ENCODE assay signal across 15 cellular contexts in the genomic region with DNA sequence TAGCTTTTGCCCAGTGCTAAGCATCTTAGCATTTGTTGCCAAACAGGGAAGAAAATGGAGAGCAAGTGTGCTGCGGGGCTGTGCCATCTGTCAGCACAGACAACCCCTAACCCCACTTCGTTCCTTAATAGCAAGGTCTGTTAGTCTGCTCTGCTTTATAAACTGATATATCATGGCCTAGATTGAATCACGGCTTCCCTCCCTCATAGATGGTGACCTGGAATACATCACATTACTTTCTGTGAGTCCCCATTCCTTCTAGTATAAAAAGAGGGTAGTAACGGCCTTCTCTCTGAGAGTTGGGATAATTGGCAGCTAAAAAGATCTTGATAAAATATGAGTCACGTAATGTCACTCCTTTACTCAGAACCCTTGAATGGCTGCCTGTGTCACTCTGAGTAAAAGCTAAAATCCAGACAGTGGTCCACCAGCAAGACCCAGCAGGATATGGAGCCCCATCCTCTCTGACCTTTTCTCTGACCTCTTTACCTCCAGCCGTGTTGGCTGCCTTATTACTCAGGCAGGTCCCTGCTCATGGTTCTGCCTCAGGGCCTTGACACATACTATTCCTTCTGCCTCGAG.
A peak's percentile ranks its signal among the peaks of the same experiment; 100 is the strongest.
DNase-seq lines count a peak whose midpoint lies in the region; ATAC-seq, FAIRE-seq and TF ChIP-seq lines count a peak whose summit lies in the region.
"Had no signal": no experiment of that assay in that cellular context is flagged by ENCODE, and none has a peak within 500 bp of the region (broad histone marks: within the 10 kb centered on the region; RNA-seq: fewer than 3 reads in every experiment).

No MANE protein-coding gene starts in this region.

- H3K36me3 ChIP-seq in KMS-11 (ENCODE audit: insufficient read depth) (no peaks in the 10 kb centered on the region), osteoblast (ENCODE audit: insufficient read depth, low read length) (no peaks in the 10 kb centered on the region)
- H3K36me3 ChIP-seq: neutrophil had no signal

- no peaks in the 10 kb centered on the region for H3K79me2 ChIP-seq in KMS-11 (ENCODE audit: insufficient read depth, low read depth)
- no peaks in the 10 kb centered on the region for H3K79me2 ChIP-seq in osteoblast (ENCODE audit: insufficient read depth, low read length)

- H3K4me2 ChIP-seq in KMS-11 (peak overlapping the region; percentile 53), osteoblast (ENCODE audit: insufficient read depth, low read length) (peak overlapping the region; percentile 6)

- H3K9me3 ChIP-seq in osteoblast (ENCODE audit: low read depth, low read length) = no peaks in the 10 kb centered on the region
- H3K9me3 ChIP-seq: neutrophil had no signal

- H2AFZ ChIP-seq in KMS-11 (ENCODE audit: low read depth) (peak overlapping the region; percentile 91), osteoblast (ENCODE audit: low read length) (peak overlapping the region; percentile 49)

- peaks cover under 1% of the 10 kb centered on the region for H3K36me3 Mint-ChIP-seq in chondrocyte (ENCODE audit: low read depth)
- peaks cover 2% of the 10 kb centered on the region for H3K36me3 Mint-ChIP-seq in activated T-helper 1 cell treated with anti-CD3 and anti-CD28 coated beads, Interleukin-12 subunit alpha, Interleukin-12 subunit beta, Interleukin-2, Interleukin-4 antibody, amounts not matched to agents 30 ng/mL and 10 ng/mL and 1 ng/mL, durations not matched to agents 14 hours and 24 hours and 36 hours (ENCODE audit: low read depth)
- H3K36me3 Mint-ChIP-seq: CD4-positive, alpha-beta memory T cell had no signal

- H4K20me1 ChIP-seq in KMS-11 (ENCODE audit: insufficient read depth) (no peaks in the 10 kb centered on the region), osteoblast (ENCODE audit: insufficient read depth, low read length) (no peaks in the 10 kb centered on the region)

- peak overlapping the region; percentile 28 for H3K27ac Mint-ChIP-seq in chondrocyte (ENCODE audit: unreplicated experiment)
- no peak overlapping the region for H3K27ac Mint-ChIP-seq in activated T-helper 1 cell treated with anti-CD3 and anti-CD28 coated beads, Interleukin-12 subunit alpha, Interleukin-12 subunit beta, Interleukin-2, Interleukin-4 antibody, amounts not matched to agents 30 ng/mL and 10 ng/mL and 1 ng/mL, durations not matched to agents 14 hours and 24 hours and 36 hours

- H3K4me1 Mint-ChIP-seq in chondrocyte (ENCODE audit: low read depth) = peaks cover 46% of the 10 kb centered on the region
- H3K4me1 Mint-ChIP-seq in activated T-helper 1 cell treated with anti-CD3 and anti-CD28 coated beads, Interleukin-12 subunit alpha, Interleukin-12 subunit beta, Interleukin-2, Interleukin-4 antibody, amounts not matched to agents 30 ng/mL and 10 ng/mL and 1 ng/mL, durations not matched to agents 14 hours and 24 hours and 36 hours (ENCODE audit: low read depth) = peaks cover 4% of the 10 kb centered on the region

- H3K4me3 ChIP-seq in KMS-11 (IDR thresholded peaks at IDR 0.05; ENCODE audit: insufficient read depth, low read depth, low read length) (no peak overlapping the region), osteoblast (ENCODE audit: insufficient read depth, low read length) (no peak overlapping the region)
- H3K4me3 ChIP-seq: skin epidermis had no signal

- ATAC-seq in GM18498 (IDR thresholded peaks at IDR 0.05; ENCODE audit: unreplicated experiment) = no peak

- no peak overlapping the region for H3K4me3 Mint-ChIP-seq in chondrocyte (ENCODE audit: unreplicated experiment)
- no peak overlapping the region for H3K4me3 Mint-ChIP-seq in activated T-helper 1 cell treated with anti-CD3 and anti-CD28 coated beads, Interleukin-12 subunit alpha, Interleukin-12 subunit beta, Interleukin-2, Interleukin-4 antibody, amounts not matched to agents 30 ng/mL and 10 ng/mL and 1 ng/mL, durations not matched to agents 14 hours and 24 hours and 36 hours
- H3K4me3 Mint-ChIP-seq: CD4-positive, alpha-beta memory T cell; central memory CD8-positive, alpha-beta T cell had no signal

- no peak for FAIRE-seq in GM19239 (lab: Jason Lieb, UNC)
- FAIRE-seq: HTR-8/SVneo had no signal

- H3K27me3 ChIP-seq in KMS-11 (ENCODE audit: insufficient read depth, low read depth) = no peaks in the 10 kb centered on the region
- H3K27me3 ChIP-seq in osteoblast (ENCODE audit: insufficient read depth, low read length) = no peaks in the 10 kb centered on the region
- H3K27me3 ChIP-seq: neutrophil had no signal

- intact Hi-C loops in activated T-helper 1 cell treated with anti-CD3 and anti-CD28 coated beads, Interleukin-12 subunit alpha, Interleukin-12 subunit beta, Interleukin-2, Interleukin-4 antibody, amounts not matched to agents 30 ng/mL and 10 ng/mL and 1 ng/mL, durations not matched to agents 14 hours and 24 hours and 36 hours (cut with micrococcal nuclease) = no loop called here

- TF ChIP-seq CTCF in KMS-11 (conservative IDR thresholded peaks at IDR 0.05; ENCODE audit: low read depth, low read length) (no peak), chondrocyte (IDR thresholded peaks at IDR 0.05) (no peak), osteoblast (IDR thresholded peaks at IDR 0.05; ENCODE audit: extremely low read depth, low read depth, low read length) (no peak)

- H3K9ac ChIP-seq in KMS-11 = no peak overlapping the region; the same call in 1 of the 2 replicates

- peak; percentile 59 for DNase-seq in OCI-M1 (lab: John Stamatoyannopoulos, UW)
- DNase-seq in chondrocyte (ENCODE audit: low spot score) = no peak
- DNase-seq in osteoblast (ENCODE audit: insufficient read length, low spot score, missing footprints) = no peak
- no peak for DNase-seq in activated T-helper 1 cell treated with anti-CD3 and anti-CD28 coated beads, Interleukin-12 subunit alpha, Interleukin-12 subunit beta, Interleukin-2, Interleukin-4 antibody, amounts not matched to agents 30 ng/mL and 10 ng/mL and 1 ng/mL, durations not matched to agents 14 hours and 24 hours and 36 hours (ENCODE audit: low spot score)
- DNase-seq in GM19239 (ENCODE audit: insufficient read length, low spot score) = no peak
- DNase-seq: activated naive CD4-positive, alpha-beta T cell treated with Interleukin-2 at 50 U/mL for 16 hours; CD4-positive, alpha-beta memory T cell; left cardiac atrium; NCI-H1092 treated with DMSO at 0.1 percent for 48 hours had no signal

- H3K27me3 Mint-ChIP-seq in chondrocyte (ENCODE audit: low read depth) = no peaks in the 10 kb centered on the region
- H3K27me3 Mint-ChIP-seq in activated T-helper 1 cell treated with anti-CD3 and anti-CD28 coated beads, Interleukin-12 subunit alpha, Interleukin-12 subunit beta, Interleukin-2, Interleukin-4 antibody, amounts not matched to agents 30 ng/mL and 10 ng/mL and 1 ng/mL, durations not matched to agents 14 hours and 24 hours and 36 hours (ENCODE audit: insufficient read depth) = peaks cover 24% of the 10 kb centered on the region
- H3K27me3 Mint-ChIP-seq: central memory CD8-positive, alpha-beta T cell had no signal

- H3K4me1 ChIP-seq in KMS-11 (ENCODE audit: low read depth, poor library complexity, severe bottlenecking) (peaks cover 41% of the 10 kb centered on the region), osteoblast (ENCODE audit: insufficient read depth, low read length) (peaks cover 29% of the 10 kb centered on the region)

- peak overlapping the region; percentile 76 for H3K27ac ChIP-seq in KMS-11
- H3K27ac ChIP-seq in osteoblast (ENCODE audit: low read depth, low read length) = peak overlapping the region; percentile 70
- H3K27ac ChIP-seq: neutrophil had no signal

- no peaks in the 10 kb centered on the region for H3K9me3 Mint-ChIP-seq in chondrocyte (ENCODE audit: low read depth)
- H3K9me3 Mint-ChIP-seq in activated T-helper 1 cell treated with anti-CD3 and anti-CD28 coated beads, Interleukin-12 subunit alpha, Interleukin-12 subunit beta, Interleukin-2, Interleukin-4 antibody, amounts not matched to agents 30 ng/mL and 10 ng/mL and 1 ng/mL, durations not matched to agents 14 hours and 24 hours and 36 hours = no peaks in the 10 kb centered on the region
- H3K9me3 Mint-ChIP-seq: CD4-positive, alpha-beta memory T cell; central memory CD8-positive, alpha-beta T cell had no signal
